40 cellular contexts compared by ENCODE assay signal in genomic region chr11:4647795-4648194, GRCh38. TPM values are rescaled to one million over a fixed set of nuclear protein-coding genes. Genes with fewer than 3 reads are reported as not detected.
"Had no signal": no experiment of that assay in that cellular context is flagged by ENCODE, and none has a peak within 500 bp of the region (broad histone marks: within the 10 kb centered on the region; RNA-seq: fewer than 3 reads in every experiment).

No MANE protein-coding gene starts in this region.

- H3K4me1 ChIP-seq: adrenal gland, body of pancreas, colonic mucosa, uterus had no signal

- H3K27me3 ChIP-seq: adrenal gland, body of pancreas, colonic mucosa, uterus had no signal

- H3K9me3 ChIP-seq: adrenal gland, body of pancreas, colonic mucosa, mucosa of descending colon, uterus had no signal

- H3K4me3 Mint-ChIP-seq: activated CD4-positive, alpha-beta memory T cell treated with anti-CD3 and anti-CD28 coated beads for 36 hours; activated naive CD4-positive, alpha-beta T cell treated with anti-CD3 and anti-CD28 coated beads for 36 hours; activated naive CD8-positive, alpha-beta T cell treated with anti-CD3 and anti-CD28 coated beads for 36 hours; activated T-helper 1 cell treated with anti-CD3 and anti-CD28 coated beads, Interleukin-12 subunit alpha, Interleukin-12 subunit beta, Interleukin-2, Interleukin-4 antibody, amounts not matched to agents 30 ng/mL and 10 ng/mL and 1 ng/mL, durations not matched to agents 14 hours and 24 hours and 36 hours; immature natural killer cell; natural killer cell treated with Interleukin-12 subunit alpha and Interleukin-12 subunit beta and Interleukin-15 and Interleukin-18, amount 100 ng/mL, for 72 hours; T-helper 17 cell; type B pancreatic cell had no signal

- H3K4me3 ChIP-seq: adrenal gland, body of pancreas, colonic mucosa, mucosa of descending colon, uterus had no signal

- H3K36me3 ChIP-seq: adrenal gland, colonic mucosa, uterus, WERI-Rb-1 had no signal

- H3K9me3 Mint-ChIP-seq: activated CD4-positive, alpha-beta memory T cell treated with anti-CD3 and anti-CD28 coated beads for 36 hours; activated naive CD4-positive, alpha-beta T cell treated with anti-CD3 and anti-CD28 coated beads for 36 hours; activated naive CD8-positive, alpha-beta T cell treated with anti-CD3 and anti-CD28 coated beads for 36 hours; activated T-helper 1 cell treated with anti-CD3 and anti-CD28 coated beads, Interleukin-12 subunit alpha, Interleukin-12 subunit beta, Interleukin-2, Interleukin-4 antibody, amounts not matched to agents 30 ng/mL and 10 ng/mL and 1 ng/mL, durations not matched to agents 14 hours and 24 hours and 36 hours; immature natural killer cell; natural killer cell treated with Interleukin-12 subunit alpha and Interleukin-12 subunit beta and Interleukin-15 and Interleukin-18, amount 100 ng/mL, for 72 hours; type B pancreatic cell had no signal

- H3K4me1 Mint-ChIP-seq: activated naive CD8-positive, alpha-beta T cell treated with anti-CD3 and anti-CD28 coated beads for 36 hours; immature natural killer cell had no signal

- ATAC-seq: activated CD4-positive, CD25-positive, alpha-beta regulatory T cell treated with anti-CD3 and anti-CD28 coated beads, Interleukin-2, amount 50 U/mL, for 24 hours; body of pancreas; left lobe of liver; mucosa of descending colon; natural killer cell treated with Interleukin-12 subunit alpha and Interleukin-12 subunit beta and Interleukin-15 and Interleukin-18, amount 100 ng/mL, for 72 hours; T-helper 17 cell had no signal

- H3K27ac ChIP-seq: adrenal gland, body of pancreas, colonic mucosa, uterus, WERI-Rb-1 had no signal

- H3K36me3 Mint-ChIP-seq: activated CD4-positive, alpha-beta memory T cell treated with anti-CD3 and anti-CD28 coated beads for 36 hours; activated naive CD8-positive, alpha-beta T cell treated with anti-CD3 and anti-CD28 coated beads for 36 hours; immature natural killer cell; natural killer cell treated with Interleukin-12 subunit alpha and Interleukin-12 subunit beta and Interleukin-15 and Interleukin-18, amount 100 ng/mL, for 72 hours; type B pancreatic cell had no signal

- H3K27ac Mint-ChIP-seq: activated CD4-positive, alpha-beta memory T cell treated with anti-CD3 and anti-CD28 coated beads for 36 hours; activated naive CD4-positive, alpha-beta T cell treated with anti-CD3 and anti-CD28 coated beads for 36 hours; activated naive CD8-positive, alpha-beta T cell treated with anti-CD3 and anti-CD28 coated beads for 36 hours; activated T-helper 1 cell treated with anti-CD3 and anti-CD28 coated beads, Interleukin-12 subunit alpha, Interleukin-12 subunit beta, Interleukin-2, Interleukin-4 antibody, amounts not matched to agents 30 ng/mL and 10 ng/mL and 1 ng/mL, durations not matched to agents 14 hours and 24 hours and 36 hours; immature natural killer cell; natural killer cell treated with Interleukin-12 subunit alpha and Interleukin-12 subunit beta and Interleukin-15 and Interleukin-18, amount 100 ng/mL, for 72 hours; T-helper 17 cell; type B pancreatic cell had no signal

- DNase-seq: activated CD4-positive, alpha-beta memory T cell treated with anti-CD3 and anti-CD28 coated beads for 36 hours; activated CD4-positive, alpha-beta T cell treated with anti-CD3 and anti-CD28 coated beads for 48 hours; activated CD8-positive, alpha-beta memory T cell treated with anti-CD3 and anti-CD28 coated beads, Interleukin-2, amount 50 U/mL, for 4 hours; activated effector memory CD4-positive, alpha-beta T cell treated with anti-CD3 and anti-CD28 coated beads, Interleukin-2, amount 50 U/mL, for 16 hours; activated naive CD4-positive, alpha-beta T cell treated with anti-CD3 and anti-CD28 coated beads for 36 hours; activated naive CD8-positive, alpha-beta T cell treated with anti-CD3 and anti-CD28 coated beads for 36 hours; activated T-cell treated with anti-CD3 and anti-CD28 coated beads, Interleukin-2, amount 50 U/mL, for 1 hour; adrenal gland; aorta; body of pancreas; colonic mucosa; effector CD8-positive, alpha-beta T cell; foreskin fibroblast; head of caudate nucleus; hypothalamus; immature natural killer cell; mucosa of descending colon; retina; stimulated activated CD4-positive, alpha-beta T cell treated with anti-CD3 and anti-CD28 coated beads, Interleukin-15, amount 100 ng/mL, for 24 hours; stimulated activated naive CD4-positive, alpha-beta T cell; T-helper 17 cell; T1000; uterus; WERI-Rb-1 had no signal

RNA-seq across cellular contexts. Expression of gene OR51E1, which starts 4.0 kb away (rescaled TPM):
- total RNA-seq: activated CD4-positive, alpha-beta memory T cell treated with anti-CD3 and anti-CD28 coated beads for 36 hours; activated CD8-positive, alpha-beta memory T cell treated with anti-CD3 and anti-CD28 coated beads for 36 hours; activated naive CD4-positive, alpha-beta T cell treated with anti-CD3 and anti-CD28 coated beads for 36 hours; activated naive CD8-positive, alpha-beta T cell treated with anti-CD3 and anti-CD28 coated beads for 36 hours; activated T-helper 1 cell treated with anti-CD3 and anti-CD28 coated beads, Interleukin-12 subunit alpha, Interleukin-12 subunit beta, Interleukin-2, Interleukin-4 antibody, amounts not matched to agents 30 ng/mL and 10 ng/mL and 1 ng/mL, durations not matched to agents 14 hours and 24 hours and 36 hours; adrenal gland; body of pancreas; dermis microvascular lymphatic vessel endothelial cell; epithelial cell of proximal tubule; fibroblast of lung; kidney epithelial cell; left lobe of liver; lung microvascular endothelial cell; myocyte; natural killer cell treated with Interleukin-12 subunit alpha and Interleukin-12 subunit beta and Interleukin-15 and Interleukin-18, amount 100 ng/mL, for 72 hours; osteoblast; T-helper 17 cell had no signal

RNA-seq across cellular contexts. Expression of gene OR51D1, which starts 10.5 kb away (rescaled TPM):
- total RNA-seq: activated CD4-positive, alpha-beta memory T cell treated with anti-CD3 and anti-CD28 coated beads for 36 hours; activated CD8-positive, alpha-beta memory T cell treated with anti-CD3 and anti-CD28 coated beads for 36 hours; activated naive CD4-positive, alpha-beta T cell treated with anti-CD3 and anti-CD28 coated beads for 36 hours; activated naive CD8-positive, alpha-beta T cell treated with anti-CD3 and anti-CD28 coated beads for 36 hours; activated T-helper 1 cell treated with anti-CD3 and anti-CD28 coated beads, Interleukin-12 subunit alpha, Interleukin-12 subunit beta, Interleukin-2, Interleukin-4 antibody, amounts not matched to agents 30 ng/mL and 10 ng/mL and 1 ng/mL, durations not matched to agents 14 hours and 24 hours and 36 hours; adrenal gland; aorta; body of pancreas; colonic mucosa; dermis microvascular lymphatic vessel endothelial cell; epithelial cell of proximal tubule; fibroblast of lung; kidney epithelial cell; left lobe of liver; lung microvascular endothelial cell; mesenteric fat pad; mucosa of descending colon; myocyte; natural killer cell treated with Interleukin-12 subunit alpha and Interleukin-12 subunit beta and Interleukin-15 and Interleukin-18, amount 100 ng/mL, for 72 hours; osteoblast; posterior vena cava; T-helper 17 cell; temporal lobe; uterus had no signal

RNA-seq across cellular contexts. Expression of gene OR51E2, which starts 49.9 kb away (rescaled TPM):
- total RNA-seq: activated CD4-positive, alpha-beta memory T cell treated with anti-CD3 and anti-CD28 coated beads for 36 hours; activated CD8-positive, alpha-beta memory T cell treated with anti-CD3 and anti-CD28 coated beads for 36 hours; activated naive CD4-positive, alpha-beta T cell treated with anti-CD3 and anti-CD28 coated beads for 36 hours; activated naive CD8-positive, alpha-beta T cell treated with anti-CD3 and anti-CD28 coated beads for 36 hours; activated T-helper 1 cell treated with anti-CD3 and anti-CD28 coated beads, Interleukin-12 subunit alpha, Interleukin-12 subunit beta, Interleukin-2, Interleukin-4 antibody, amounts not matched to agents 30 ng/mL and 10 ng/mL and 1 ng/mL, durations not matched to agents 14 hours and 24 hours and 36 hours; adrenal gland; body of pancreas; dermis microvascular lymphatic vessel endothelial cell; epithelial cell of proximal tubule; fibroblast of lung; kidney epithelial cell; left lobe of liver; lung microvascular endothelial cell; mesenteric fat pad; myocyte; natural killer cell treated with Interleukin-12 subunit alpha and Interleukin-12 subunit beta and Interleukin-15 and Interleukin-18, amount 100 ng/mL, for 72 hours; osteoblast; T-helper 17 cell had no signal

RNA-seq across cellular contexts. Expression of gene OR52I1, which starts 54.0 kb away (rescaled TPM):
- total RNA-seq: activated CD4-positive, alpha-beta memory T cell treated with anti-CD3 and anti-CD28 coated beads for 36 hours; activated CD8-positive, alpha-beta memory T cell treated with anti-CD3 and anti-CD28 coated beads for 36 hours; activated naive CD4-positive, alpha-beta T cell treated with anti-CD3 and anti-CD28 coated beads for 36 hours; activated naive CD8-positive, alpha-beta T cell treated with anti-CD3 and anti-CD28 coated beads for 36 hours; activated T-helper 1 cell treated with anti-CD3 and anti-CD28 coated beads, Interleukin-12 subunit alpha, Interleukin-12 subunit beta, Interleukin-2, Interleukin-4 antibody, amounts not matched to agents 30 ng/mL and 10 ng/mL and 1 ng/mL, durations not matched to agents 14 hours and 24 hours and 36 hours; adrenal gland; aorta; body of pancreas; colonic mucosa; dermis microvascular lymphatic vessel endothelial cell; epithelial cell of proximal tubule; fibroblast of lung; kidney epithelial cell; left lobe of liver; lung microvascular endothelial cell; mesenteric fat pad; mucosa of descending colon; myocyte; natural killer cell treated with Interleukin-12 subunit alpha and Interleukin-12 subunit beta and Interleukin-15 and Interleukin-18, amount 100 ng/mL, for 72 hours; osteoblast; posterior vena cava; T-helper 17 cell; temporal lobe; uterus had no signal
